28 cellular contexts compared by ENCODE assay signal in genomic region chr20:19431906-19432305, GRCh38.
"Had no signal": no experiment of that assay in that cellular context is flagged by ENCODE, and none has a peak within 500 bp of the region (broad histone marks: within the 10 kb centered on the region; RNA-seq: fewer than 3 reads in every experiment).

No MANE protein-coding gene starts in this region.

- FAIRE-seq: urothelium cell line had no signal

- H3K9me3 ChIP-seq: stomach, suprapubic skin, testis, thoracic aorta, thyroid gland, tibial artery, tibial nerve, transverse colon, upper lobe of left lung, upper lobe of right lung, uterus, vagina had no signal

- H3K27me3 Mint-ChIP-seq: stimulated activated naive CD8-positive, alpha-beta T cell treated with anti-CD3 and anti-CD28 coated beads, Interleukin-15, Interleukin-2, amounts not matched to agents 100 ng/mL and 50 ng/mL, for 24 hours had no signal

- H3K36me3 ChIP-seq: stomach, suprapubic skin, thoracic aorta, thyroid gland, tibial artery, tibial nerve, transverse colon, upper lobe of left lung, upper lobe of right lung, uterus, vagina had no signal

- H3K9me3 Mint-ChIP-seq: stimulated activated effector memory CD8-positive, alpha-beta T cell treated with anti-CD3 and anti-CD28 coated beads, Interleukin-12 subunit alpha, Interleukin-12 subunit beta, amount 100 ng/mL, for 72 hours; stimulated activated memory B cell treated with anti-CD40 and anti-IgM and Interleukin-4, amounts not matched to agents 10 μg/mL and 1 μg/mL and 100 μg/mL, for 72 hours; stimulated activated naive CD8-positive, alpha-beta T cell treated with anti-CD3 and anti-CD28 coated beads, Interleukin-15, amount 100 ng/mL, for 72 hours; stimulated activated naive CD8-positive, alpha-beta T cell treated with anti-CD3 and anti-CD28 coated beads, Interleukin-15, Interleukin-2, amounts not matched to agents 100 ng/mL and 50 ng/mL, for 24 hours; type B pancreatic cell had no signal

- H3K4me1 Mint-ChIP-seq: stimulated activated effector memory CD8-positive, alpha-beta T cell treated with anti-CD3 and anti-CD28 coated beads, Interleukin-12 subunit alpha, Interleukin-12 subunit beta, amount 100 ng/mL, for 72 hours had no signal

- DNase-seq: stimulated activated CD4-positive, alpha-beta T cell treated with anti-CD3 and anti-CD28 coated beads, Interleukin-2, amount 100 ng/mL, for 48 hours; stimulated activated CD4-positive, alpha-beta T cell treated with anti-CD3 and anti-CD28 coated beads, Interleukin-4, amount 100 ng/mL, for 1 hour; stimulated activated CD4-positive, alpha-beta T cell treated with anti-CD3 and anti-CD28 coated beads, Interleukin-4, amount 100 ng/mL, for 24 hours; stimulated activated CD4-positive, alpha-beta T cell treated with anti-CD3 and anti-CD28 coated beads, Interleukin-4, amount 100 ng/mL, for 4 hours; stimulated activated CD8-positive, alpha-beta memory T cell treated with anti-CD3 and anti-CD28 coated beads, Interleukin-4, amount 100 ng/mL, for 48 hours; stimulated activated naive B cell treated with anti-CD40 and anti-IgM and Interleukin-4, amounts not matched to agents 10 μg/mL and 1 μg/mL and 100 μg/mL, for 72 hours; stimulated activated naive CD4-positive, alpha-beta T cell; stimulated activated naive CD4-positive, alpha-beta T cell treated with Interleukin-2 at 50 U/mL for 16 hours; stimulated activated naive CD8-positive, alpha-beta T cell treated with anti-CD3 and anti-CD28 coated beads, Interleukin-15, amount 100 ng/mL, for 72 hours; stimulated activated naive CD8-positive, alpha-beta T cell treated with anti-CD3 and anti-CD28 coated beads, Interleukin-15, Interleukin-2, amounts not matched to agents 100 U/mL and 50 U/mL, for 24 hours; stomach; substantia nigra; testis; thyroid gland; tibial artery; transverse colon; upper lobe of right lung; uterus had no signal

- H3K4me1 ChIP-seq: suprapubic skin, testis, thyroid gland, tibial nerve had no signal

- H3K27ac Mint-ChIP-seq: stimulated activated effector memory CD8-positive, alpha-beta T cell treated with anti-CD3 and anti-CD28 coated beads, Interleukin-12 subunit alpha, Interleukin-12 subunit beta, amount 100 ng/mL, for 72 hours; stimulated activated memory B cell treated with anti-CD40 and anti-IgM and Interleukin-4, amounts not matched to agents 10 μg/mL and 1 μg/mL and 100 μg/mL, for 72 hours; stimulated activated naive CD8-positive, alpha-beta T cell treated with anti-CD3 and anti-CD28 coated beads, Interleukin-15, Interleukin-2, amounts not matched to agents 100 ng/mL and 50 ng/mL, for 24 hours; type B pancreatic cell had no signal

- H3K27ac ChIP-seq: stomach, suprapubic skin, testis, thoracic aorta, thyroid gland, tibial artery, tibial nerve, transverse colon, upper lobe of left lung, upper lobe of right lung, uterus, vagina had no signal

- ATAC-seq: stimulated activated memory B cell treated with anti-CD40 and anti-IgM and Interleukin-4, amounts not matched to agents 10 μg/mL and 1 μg/mL and 100 μg/mL, for 72 hours; stimulated activated naive B cell treated with anti-CD40 and anti-IgM and Interleukin-4, amounts not matched to agents 10 μg/mL and 1 μg/mL and 100 μg/mL, for 72 hours; stimulated activated naive CD8-positive, alpha-beta T cell treated with anti-CD3 and anti-CD28 coated beads, Interleukin-15, amount 100 ng/mL, for 72 hours; stimulated activated naive CD8-positive, alpha-beta T cell treated with anti-CD3 and anti-CD28 coated beads, Interleukin-15, Interleukin-2, amounts not matched to agents 100 U/mL and 50 U/mL, for 24 hours; upper lobe of right lung had no signal

- H3K27me3 ChIP-seq: stomach, suprapubic skin, testis, thyroid gland, tibial artery, tibial nerve, transverse colon, upper lobe of left lung, upper lobe of right lung, uterus, vagina had no signal

- H3K4me3 Mint-ChIP-seq: stimulated activated effector memory CD8-positive, alpha-beta T cell treated with anti-CD3 and anti-CD28 coated beads, Interleukin-12 subunit alpha, Interleukin-12 subunit beta, amount 100 ng/mL, for 72 hours; stimulated activated memory B cell treated with anti-CD40 and anti-IgM and Interleukin-4, amounts not matched to agents 10 μg/mL and 1 μg/mL and 100 μg/mL, for 72 hours; stimulated activated naive B cell treated with anti-CD40 and anti-IgM and Interleukin-4, amounts not matched to agents 10 μg/mL and 1 μg/mL and 100 μg/mL, for 72 hours; stimulated activated naive CD8-positive, alpha-beta T cell treated with anti-CD3 and anti-CD28 coated beads, Interleukin-15, amount 100 ng/mL, for 72 hours; stimulated activated naive CD8-positive, alpha-beta T cell treated with anti-CD3 and anti-CD28 coated beads, Interleukin-15, Interleukin-2, amounts not matched to agents 100 ng/mL and 50 ng/mL, for 24 hours; type B pancreatic cell had no signal

- H3K36me3 Mint-ChIP-seq: stimulated activated effector memory CD8-positive, alpha-beta T cell treated with anti-CD3 and anti-CD28 coated beads, Interleukin-12 subunit alpha, Interleukin-12 subunit beta, amount 100 ng/mL, for 72 hours; stimulated activated memory B cell treated with anti-CD40 and anti-IgM and Interleukin-4, amounts not matched to agents 10 μg/mL and 1 μg/mL and 100 μg/mL, for 72 hours; stimulated activated naive B cell treated with anti-CD40 and anti-IgM and Interleukin-4, amounts not matched to agents 10 μg/mL and 1 μg/mL and 100 μg/mL, for 72 hours had no signal

- H3K4me3 ChIP-seq: stomach, suprapubic skin, testis, thoracic aorta, thyroid gland, tibial artery, tibial nerve, transverse colon, upper lobe of left lung, upper lobe of right lung, uterus, vagina had no signal
